1 cellular context compared by ENCODE assay signal in genomic region chr19:5803752-5804515, GRCh38.
TF ChIP-seq lines count a peak whose summit lies in the region.

No MANE protein-coding gene starts in this region.

TF ChIP-seq in HEK293, 187 proteins besides CTCF, POLR2A, EP300 and RAD21 (continued from another document and continues in another):
- TF ChIP-seq INSM2 (tag by site-specific recombination; IDR thresholded peaks at IDR 0.05) (peak; percentile 18; the same call in 1 of the 2 replicates), ZNF704 (tag by site-specific recombination; IDR thresholded peaks at IDR 0.05) (no peak), ZNF692 (tag by site-specific recombination; IDR thresholded peaks at IDR 0.05) (peak; percentile 82), SP3 (tag by site-specific recombination; IDR thresholded peaks at IDR 0.05) (peak; percentile 91), ZNF426 (tag by site-specific recombination; IDR thresholded peaks at IDR 0.05) (no peak), ZNF248 (tag by site-specific recombination; IDR thresholded peaks at IDR 0.05) (no peak), ZBTB11 (tag by site-specific recombination; conservative IDR thresholded peaks at IDR 0.05; ENCODE audit: low read depth) (peak; percentile 51), EGR2 (tag by site-specific recombination; IDR thresholded peaks at IDR 0.05; ENCODE audit: low read depth) (peak; percentile 71), ZEB2 (tag by site-specific recombination; IDR thresholded peaks at IDR 0.05) (peak; percentile 96), ZNF521 (tag by site-specific recombination; IDR thresholded peaks at IDR 0.05) (no peak), PRDM6 (tag by site-specific recombination; IDR thresholded peaks at IDR 0.05) (no peak), ZNF654 (tag by site-specific recombination; IDR thresholded peaks at IDR 0.05; ENCODE audit: low read depth) (peak; percentile 91), ZNF677 (tag by site-specific recombination; IDR thresholded peaks at IDR 0.05) (no peak), ZNF157 (tag by site-specific recombination; IDR thresholded peaks at IDR 0.05) (no peak), ZFP3 (tag by site-specific recombination; IDR thresholded peaks at IDR 0.05; ENCODE audit: low read depth) (no peak), MEIS1 (CRISPR knock-in tag; IDR thresholded peaks at IDR 0.05; ENCODE audit: borderline replicate concordance) (no peak), SP7 (tag by site-specific recombination; IDR thresholded peaks at IDR 0.05) (peak; percentile 86), ZNF239 (tag by site-specific recombination; IDR thresholded peaks at IDR 0.05) (no peak), ZNF549 (tag by site-specific recombination; IDR thresholded peaks at IDR 0.05) (no peak), ZSCAN23 (tag by site-specific recombination; IDR thresholded peaks at IDR 0.05) (0 out of 2 replicates have a peak, but pooled peaks have one; percentile 61), BCL11A (tag by site-specific recombination; IDR thresholded peaks at IDR 0.05; ENCODE audit: low read depth) (no peak), YY2 (tag by site-specific recombination; IDR thresholded peaks at IDR 0.05) (no peak), ZNF626 (tag by site-specific recombination; IDR thresholded peaks at IDR 0.05) (no peak), KLF16 (tag by site-specific recombination; IDR thresholded peaks at IDR 0.05) (peak; percentile 92), BCL6B (tag by site-specific recombination; IDR thresholded peaks at IDR 0.05) (no peak), ZNF548 (tag by site-specific recombination; IDR thresholded peaks at IDR 0.05) (no peak), ZNF112 (tag by site-specific recombination; IDR thresholded peaks at IDR 0.05) (no peak), GLIS2 (tag by site-specific recombination; IDR thresholded peaks at IDR 0.05) (peak; percentile 96), ZBTB8A (tag by site-specific recombination; IDR thresholded peaks at IDR 0.05) (peak; percentile 78), HOXC10 (CRISPR knock-in tag; IDR thresholded peaks at IDR 0.05) (no peak), ZNF16 (tag by site-specific recombination; IDR thresholded peaks at IDR 0.05; ENCODE audit: low read depth) (no peak), PBX3 (CRISPR knock-in tag; IDR thresholded peaks at IDR 0.05) (peak; percentile 78; the same call in 1 of the 2 replicates), ZNF785 (tag by site-specific recombination; IDR thresholded peaks at IDR 0.05) (no peak), ZNF416 (tag by site-specific recombination; IDR thresholded peaks at IDR 0.05) (no peak), ZSCAN18 (tag by site-specific recombination; IDR thresholded peaks at IDR 0.05) (peak; percentile 51; the same call in 1 of the 2 replicates), ZNF350 (tag by site-specific recombination; IDR thresholded peaks at IDR 0.05) (no peak), ZNF221 (tag by site-specific recombination; IDR thresholded peaks at IDR 0.05; ENCODE audit: borderline replicate concordance) (no peak), ZNF140 (tag by site-specific recombination; IDR thresholded peaks at IDR 0.05) (no peak), MZF1 (tag by site-specific recombination; IDR thresholded peaks at IDR 0.05; ENCODE audit: borderline replicate concordance) (peak; percentile 72), KLF7 (tag by site-specific recombination; IDR thresholded peaks at IDR 0.05; ENCODE audit: borderline replicate concordance) (peak; percentile 70; the same call in 1 of the 2 replicates), ZNF19 (tag by site-specific recombination; IDR thresholded peaks at IDR 0.05; ENCODE audit: low read depth) (no peak), ZNF830 (tag by site-specific recombination; IDR thresholded peaks at IDR 0.05; ENCODE audit: low read depth) (no peak), ZNF341 (tag by site-specific recombination; IDR thresholded peaks at IDR 0.05; ENCODE audit: low read depth) (peak; percentile 72), ZFHX2 (tag by site-specific recombination; conservative IDR thresholded peaks at IDR 0.05) (peak; percentile 74), WT1 (tag by site-specific recombination; IDR thresholded peaks at IDR 0.05) (peak; percentile 64), IKZF3 (tag by site-specific recombination; IDR thresholded peaks at IDR 0.05) (peak; percentile 84), ZIC2 (tag by site-specific recombination; IDR thresholded peaks at IDR 0.05) (peak; percentile 93), ZBTB17 (tag by site-specific recombination; IDR thresholded peaks at IDR 0.05) (peak; percentile 89), ZNF610 (tag by site-specific recombination; IDR thresholded peaks at IDR 0.05; ENCODE audit: borderline replicate concordance) (peak; percentile 35), ZNF639 (tag by site-specific recombination; IDR thresholded peaks at IDR 0.05) (peak; percentile 82; the same call in 1 of the 2 replicates), ZNF558 (tag by site-specific recombination; IDR thresholded peaks at IDR 0.05) (peak; percentile 42; the same call in 1 of the 2 replicates), ZNF768 (tag by site-specific recombination; IDR thresholded peaks at IDR 0.05) (no peak), ZNF223 (tag by site-specific recombination; IDR thresholded peaks at IDR 0.05) (no peak), ZBTB6 (tag by site-specific recombination; IDR thresholded peaks at IDR 0.05) (peak; percentile 74), ZNF670 (tag by site-specific recombination; IDR thresholded peaks at IDR 0.05; ENCODE audit: low read depth) (no peak), ZNF292 (tag by site-specific recombination; IDR thresholded peaks at IDR 0.05; ENCODE audit: borderline replicate concordance, low read depth) (no peak), ZNF121 (tag by site-specific recombination; IDR thresholded peaks at IDR 0.05) (no peak), ZSCAN16 (tag by site-specific recombination; IDR thresholded peaks at IDR 0.05) (no peak)
